Comparison of ENCODE assay signal across 8 cellular contexts in genomic region chr22:42300286-42301071, GRCh38. TPM values are rescaled to one million over a fixed set of nuclear protein-coding genes. Genes with fewer than 3 reads are reported as not detected.
DNase-seq lines count a peak whose midpoint lies in the region; ATAC-seq lines count a peak whose summit lies in the region.

No MANE protein-coding gene starts in this region.

- H3K36me3 ChIP-seq in HUES6 (ENCODE audit: control insufficient read depth, insufficient read depth, low read length) = no peaks in the 10 kb centered on the region

- H3K4me3 Mint-ChIP-seq in activated CD4-positive, alpha-beta memory T cell treated with anti-CD3 and anti-CD28 coated beads, Interleukin-2, amount 10 ng/mL, durations not matched to agents 7 days and 5 days = peak overlapping the region; percentile 56
- H3K4me3 Mint-ChIP-seq in immature natural killer cell = peak overlapping the region; percentile 68 to 85 (median 80)

- H3K27ac Mint-ChIP-seq in activated CD4-positive, alpha-beta memory T cell treated with anti-CD3 and anti-CD28 coated beads, Interleukin-2, amount 10 ng/mL, durations not matched to agents 7 days and 5 days = peak overlapping the region; percentile 73
- H3K27ac Mint-ChIP-seq in immature natural killer cell = peak overlapping the region in 5 of 6 donors; percentile 56 to 89 (median 65)

- POLR2A ChIA-PET in activated CD4-positive, alpha-beta memory T cell treated with anti-CD3 and anti-CD28 coated beads, Interleukin-2, amount 10 ng/mL, durations not matched to agents 7 days and 5 days (lab: Charles Lee) = no interaction called here

- no peak overlapping the region; the same call in 1 of the 2 replicates for H3K27ac ChIP-seq in HUES6 (ENCODE audit: low read depth, low read length)

- peaks cover 6% of the 10 kb centered on the region for H3K27me3 Mint-ChIP-seq in activated CD4-positive, alpha-beta memory T cell treated with anti-CD3 and anti-CD28 coated beads, Interleukin-2, amount 10 ng/mL, durations not matched to agents 7 days and 5 days
- peaks cover 2 to 9% (median 4%) of the 10 kb centered on the region in 3 donors for H3K27me3 Mint-ChIP-seq in immature natural killer cell (ENCODE audit: low read depth in 3 of 3)

- H3K4me3 ChIP-seq in HUES6 (ENCODE audit: low read depth, low read length) = peak overlapping the region; percentile 49

- no peak for ATAC-seq in GM18870 (IDR thresholded peaks at IDR 0.05; ENCODE audit: unreplicated experiment)

- peaks cover 76% of the 10 kb centered on the region for H3K4me1 ChIP-seq in HUES6 (ENCODE audit: control insufficient read depth, insufficient read depth, low read length)

- H3K27me3 ChIP-seq in HUES6 (ENCODE audit: control insufficient read depth, insufficient read depth, low read length) = peaks cover 13% of the 10 kb centered on the region; the same call in 1 of the 2 replicates

- H3K9me3 Mint-ChIP-seq in activated CD4-positive, alpha-beta memory T cell treated with anti-CD3 and anti-CD28 coated beads, Interleukin-2, amount 10 ng/mL, durations not matched to agents 7 days and 5 days = no peaks in the 10 kb centered on the region
- no peaks in the 10 kb centered on the region for H3K9me3 Mint-ChIP-seq in immature natural killer cell

- DNase-seq in GF-D8 (lab: John Stamatoyannopoulos, UW) = peak; percentile 25
- peak; percentile 60 for DNase-seq in activated CD4-positive, alpha-beta memory T cell treated with anti-CD3 and anti-CD28 coated beads, Interleukin-2, amount 10 ng/mL, durations not matched to agents 7 days and 5 days
- DNase-seq in immature natural killer cell = no peak
- no peak for DNase-seq in NCI-H2107 (lab: John Stamatoyannopoulos, UW)
- no peak for DNase-seq in NCI-H1092 treated with DMSO at 0.1 percent for 48 hours (lab: John Stamatoyannopoulos, UW)
- no peak for DNase-seq in NCI-H345 treated with DMSO at 0.1 percent for 48 hours (lab: John Stamatoyannopoulos, UW; ENCODE audit: unreplicated experiment)

- CTCF ChIA-PET in activated CD4-positive, alpha-beta memory T cell treated with anti-CD3 and anti-CD28 coated beads, Interleukin-2, amount 10 ng/mL, durations not matched to agents 7 days and 5 days (lab: Charles Lee) = interaction anchor here (1.8 kb wide), 1 partner anchor 14 kb away, joined by 4 read pairs; no protein-coding TSS in a partner anchor

- H3K4me1 Mint-ChIP-seq in activated CD4-positive, alpha-beta memory T cell treated with anti-CD3 and anti-CD28 coated beads, Interleukin-2, amount 10 ng/mL, durations not matched to agents 7 days and 5 days = peaks cover 31% of the 10 kb centered on the region
- peaks cover 15 to 23% of the 10 kb centered on the region in 2 donors for H3K4me1 Mint-ChIP-seq in immature natural killer cell

- H3K9ac ChIP-seq in HUES6 (ENCODE audit: low read length) = peak overlapping the region; percentile 65

- no peaks in the 10 kb centered on the region for H3K9me3 ChIP-seq in HUES6 (ENCODE audit: control insufficient read depth, insufficient read depth, low read depth, low read length)

- H3K36me3 Mint-ChIP-seq in activated CD4-positive, alpha-beta memory T cell treated with anti-CD3 and anti-CD28 coated beads, Interleukin-2, amount 10 ng/mL, durations not matched to agents 7 days and 5 days (ENCODE audit: low read depth) = no peaks in the 10 kb centered on the region
- no peaks in the 10 kb centered on the region for H3K36me3 Mint-ChIP-seq in immature natural killer cell

RNA-seq across cellular contexts. Expression of gene TCF20, which starts 30.0 kb away (rescaled TPM):
- 10 to 100 TPM; 73.2 to 77.3 TPM for total RNA-seq in activated CD4-positive, alpha-beta memory T cell treated with anti-CD3 and anti-CD28 coated beads, Interleukin-2, amount 10 ng/mL, durations not matched to agents 7 days and 5 days
- 1 to 10 TPM in 2 of 3 donors, under 1 TPM in 1; 0.12 to 2.4 (median 1.4) TPM for polyA plus RNA-seq in immature natural killer cell

Comparison
In these comparisons a context has a peak if more than half of its experiments do, and no peak if none do; other contexts are left out.
1. DNase-seq: peak in GF-D8 (single experiment) and activated CD4-positive, alpha-beta memory T cell treated with anti-CD3 and anti-CD28 coated beads, Interleukin-2, amount 10 ng/mL, durations not matched to agents 7 days and 5 days (single experiment); none in immature natural killer cell (0 of 3), NCI-H2107 (single experiment), NCI-H1092 treated with DMSO at 0.1 percent for 48 hours (single experiment) and NCI-H345 treated with DMSO at 0.1 percent for 48 hours (single experiment).